13 cellular contexts compared by ENCODE assay signal in genomic region chr1:85617582-85618237, GRCh38.
DNase-seq lines count a peak whose midpoint lies in the region; ATAC-seq, FAIRE-seq and TF ChIP-seq lines count a peak whose summit lies in the region.
"Had no signal": no experiment of that assay in that cellular context is flagged by ENCODE, and none has a peak within 500 bp of the region (broad histone marks: within the 10 kb centered on the region; RNA-seq: fewer than 3 reads in every experiment).

No MANE protein-coding gene starts in this region.

- peak; percentile 63 for ATAC-seq in GM21723 (IDR thresholded peaks at IDR 0.05; ENCODE audit: unreplicated experiment)
- ATAC-seq: stimulated activated naive CD8-positive, alpha-beta T cell treated with anti-CD3 and anti-CD28 coated beads, Interleukin-15, Interleukin-2, amounts not matched to agents 100 U/mL and 50 U/mL, for 24 hours had no signal

- no peak for TF ChIP-seq CTCF in astrocyte of the cerebellum (IDR thresholded peaks at IDR 0.05; ENCODE audit: low read depth, low read length, missing control alignments)

- no peak overlapping the region for H3K4me3 ChIP-seq in astrocyte of the cerebellum (ENCODE audit: low read depth, low read length)
- H3K4me3 ChIP-seq: breast epithelium had no signal

- peak; percentile 70 for DNase-seq in AG20443 (ENCODE audit: low spot score)
- peak; percentile 47 for DNase-seq in astrocyte of the cerebellum (ENCODE audit: low read depth)
- DNase-seq in iris pigment epithelial cell (ENCODE audit: low read depth), result peak; percentile 93
- DNase-seq in H54 (ENCODE audit: insufficient read length, low spot score), result no peak
- no peak for DNase-seq in HEK293T (ENCODE audit: extremely low spot score)
- no peak for DNase-seq in midbrain (lab: John Stamatoyannopoulos, UW)
- no peak for DNase-seq in activated naive CD4-positive, alpha-beta T cell treated with Interleukin-2 at 50 U/mL for 16 hours
- DNase-seq: activated CD4-positive, alpha-beta T cell treated with anti-CD3 and anti-CD28 coated beads for 4 hours; stimulated activated CD4-positive, alpha-beta T cell treated with anti-CD3 and anti-CD28 coated beads, Interleukin-4, amount 100 ng/mL, for 24 hours; stimulated activated naive CD8-positive, alpha-beta T cell treated with anti-CD3 and anti-CD28 coated beads, Interleukin-15, Interleukin-2, amounts not matched to agents 100 U/mL and 50 U/mL, for 24 hours; T-helper 1 cell had no signal

- TF ChIP-seq POLR2A in H54 (IDR thresholded peaks at IDR 0.05; ENCODE audit: low read depth, low read length), result no peak

- no peak for FAIRE-seq in H54 (lab: Jason Lieb, UNC)

- POLR2A ChIA-PET in HEK293T (lab: Yijun Ruan, JAX), result no interaction called here

- CTCF ChIA-PET in HEK293T (lab: Yijun Ruan, JAX), result no interaction called here

- in situ Hi-C loops in astrocyte of the cerebellum (cut with HindIII; ENCODE audit: low sequenced_read_pairs), result no loop called here

TF ChIP-seq in HEK293T, 16 proteins besides CTCF, POLR2A, EP300 and RAD21:
- TF ChIP-seq PKNOX1 (IDR thresholded peaks at IDR 0.05) (no peak), CTBP1 (IDR thresholded peaks at IDR 0.05; ENCODE audit: borderline replicate concordance) (no peak), FOXA1 (IDR thresholded peaks at IDR 0.05) (no peak), ZNF384 (IDR thresholded peaks at IDR 0.05) (no peak), BHLHE40 (IDR thresholded peaks at IDR 0.05; ENCODE audit: borderline replicate concordance) (no peak), FOXM1 (IDR thresholded peaks at IDR 0.05; ENCODE audit: borderline replicate concordance) (no peak), TARDBP (IDR thresholded peaks at IDR 0.05) (no peak), FOXK2 (IDR thresholded peaks at IDR 0.05) (no peak), SP1 (IDR thresholded peaks at IDR 0.05) (no peak), HDGF (IDR thresholded peaks at IDR 0.05; ENCODE audit: borderline replicate concordance) (no peak), ARNT (IDR thresholded peaks at IDR 0.05) (no peak), SUZ12 (IDR thresholded peaks at IDR 0.05) (no peak), ELF4 (IDR thresholded peaks at IDR 0.05) (no peak), LEF1 (IDR thresholded peaks at IDR 0.05; ENCODE audit: borderline replicate concordance) (no peak), NFRKB (IDR thresholded peaks at IDR 0.05) (no peak), L3MBTL2 (conservative IDR thresholded peaks at IDR 0.05) (no peak)

Comparison
In these comparisons a context has a peak if more than half of its experiments do, and no peak if none do; other contexts are left out.
1. DNase-seq: peak in AG20443 (single experiment), astrocyte of the cerebellum (single experiment) and iris pigment epithelial cell (single experiment); none in H54 (single experiment), HEK293T (single experiment), midbrain (single experiment) and activated naive CD4-positive, alpha-beta T cell treated with Interleukin-2 at 50 U/mL for 16 hours (single experiment).